31 cellular contexts compared by ENCODE assay signal in the genomic region with DNA sequence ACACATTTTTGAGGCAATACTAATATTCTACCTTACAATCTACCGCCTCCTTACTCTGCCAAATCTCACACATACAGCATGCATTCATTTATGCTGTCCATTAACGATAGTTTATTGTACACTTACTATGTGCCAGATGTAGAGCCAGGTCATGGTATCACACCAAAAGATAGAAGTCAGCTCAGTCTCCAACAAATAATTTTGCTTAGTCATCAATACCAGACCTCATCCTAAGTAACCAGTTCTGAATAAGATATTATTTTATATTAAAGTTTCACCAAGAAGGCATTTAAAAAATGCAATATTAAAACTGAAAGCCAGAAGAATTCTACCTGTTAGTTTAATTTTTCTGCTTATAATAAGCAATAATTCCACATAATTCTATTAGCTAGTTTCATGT.
"Had no signal": no experiment of that assay in that cellular context is flagged by ENCODE, and none has a peak within 500 bp of the region (broad histone marks: within the 10 kb centered on the region; RNA-seq: fewer than 3 reads in every experiment).

No MANE protein-coding gene starts in this region.

- H3K27me3 ChIP-seq: ovary, spleen, thyroid gland, tibial nerve, upper lobe of left lung, vagina had no signal

- H2AFZ ChIP-seq: parathyroid adenoma had no signal

- H3K4me1 Mint-ChIP-seq: naive thymus-derived CD8-positive, alpha-beta T cell; neural crest cell; stimulated activated effector memory CD8-positive, alpha-beta T cell treated with anti-CD3 and anti-CD28 coated beads, Interleukin-12 subunit alpha, Interleukin-12 subunit beta, amount 100 ng/mL, for 72 hours; stimulated activated naive B cell treated with anti-CD40 and anti-IgM and Interleukin-4, amounts not matched to agents 10 μg/mL and 1 μg/mL and 100 μg/mL, for 72 hours had no signal

- FAIRE-seq: urothelium cell line had no signal

- H3K27me3 Mint-ChIP-seq: progenitor cell of endocrine pancreas had no signal

- H3K9me3 Mint-ChIP-seq: naive thymus-derived CD8-positive, alpha-beta T cell; natural killer cell treated with Interleukin-12 subunit alpha and Interleukin-12 subunit beta and Interleukin-15 and Interleukin-18, amount 100 ng/mL, for 72 hours; nephron progenitor cell; neural crest cell; stimulated activated effector memory CD8-positive, alpha-beta T cell treated with anti-CD3 and anti-CD28 coated beads, Interleukin-12 subunit alpha, Interleukin-12 subunit beta, amount 100 ng/mL, for 72 hours; stimulated activated naive CD8-positive, alpha-beta T cell treated with anti-CD3 and anti-CD28 coated beads, Interleukin-15, Interleukin-2, amounts not matched to agents 100 ng/mL and 50 ng/mL, for 24 hours had no signal

- H3K4me3 Mint-ChIP-seq: naive thymus-derived CD8-positive, alpha-beta T cell; natural killer cell treated with Interleukin-12 subunit alpha and Interleukin-12 subunit beta and Interleukin-15 and Interleukin-18, amount 100 ng/mL, for 72 hours; nephron progenitor cell; neural crest cell; stimulated activated effector memory CD8-positive, alpha-beta T cell treated with anti-CD3 and anti-CD28 coated beads, Interleukin-12 subunit alpha, Interleukin-12 subunit beta, amount 100 ng/mL, for 72 hours; stimulated activated naive B cell treated with anti-CD40 and anti-IgM and Interleukin-4, amounts not matched to agents 10 μg/mL and 1 μg/mL and 100 μg/mL, for 72 hours; stimulated activated naive CD8-positive, alpha-beta T cell treated with anti-CD3 and anti-CD28 coated beads, Interleukin-15, Interleukin-2, amounts not matched to agents 100 ng/mL and 50 ng/mL, for 24 hours had no signal

- H3K9ac ChIP-seq: parathyroid adenoma had no signal

- H3K4me3 ChIP-seq: ovary, psoas muscle, skin epidermis, smooth muscle cell, spleen, stomach, thoracic aorta, thyroid gland, tibial nerve, upper lobe of left lung, vagina had no signal

- H3K4me2 ChIP-seq: smooth muscle cell had no signal

- H3K4me1 ChIP-seq: parathyroid adenoma, psoas muscle, spleen, stomach, thyroid gland, tibial nerve, upper lobe of left lung, vagina had no signal

- H3K36me3 ChIP-seq: ovary, spleen, stomach, thoracic aorta, thyroid gland, tibial nerve, upper lobe of left lung, vagina had no signal

- ATAC-seq: naive thymus-derived CD8-positive, alpha-beta T cell; natural killer cell treated with Interleukin-12 subunit alpha and Interleukin-12 subunit beta and Interleukin-15 and Interleukin-18, amount 100 ng/mL, for 72 hours; psoas muscle; right cardiac atrium; sciatic nerve; stimulated activated effector memory CD8-positive, alpha-beta T cell treated with anti-CD3 and anti-CD28 coated beads, Interleukin-12 subunit alpha, Interleukin-12 subunit beta, amount 100 ng/mL, for 72 hours; stimulated activated naive B cell treated with anti-CD40 and anti-IgM and Interleukin-4, amounts not matched to agents 10 μg/mL and 1 μg/mL and 100 μg/mL, for 72 hours had no signal

- DNase-seq: naive thymus-derived CD8-positive, alpha-beta T cell; nephron progenitor cell; occipital lobe; ovary; posterior cingulate gyrus; psoas muscle; right cardiac atrium; spleen; stimulated activated CD4-positive, alpha-beta T cell treated with anti-CD3 and anti-CD28 coated beads, Interleukin-12 subunit alpha, Interleukin-12 subunit beta, amount 100 ng/mL, for 4 hours; stimulated activated CD4-positive, alpha-beta T cell treated with anti-CD3 and anti-CD28 coated beads, Interleukin-2, amount 100 ng/mL, for 24 hours; stimulated activated CD4-positive, alpha-beta T cell treated with anti-CD3 and anti-CD28 coated beads, Interleukin-2, amount 100 ng/mL, for 48 hours; stimulated activated CD4-positive, alpha-beta T cell treated with anti-CD3 and anti-CD28 coated beads, Interleukin-4, amount 100 ng/mL, for 24 hours; stimulated activated naive B cell treated with anti-CD40 and anti-IgM and Interleukin-4, amounts not matched to agents 10 μg/mL and 1 μg/mL and 100 μg/mL, for 72 hours; stimulated activated naive CD4-positive, alpha-beta T cell treated with Interleukin-2 at 50 U/mL for 16 hours; stomach; thyroid gland; trophoblast cell; upper lobe of left lung had no signal

- H3K36me3 Mint-ChIP-seq: naive thymus-derived CD8-positive, alpha-beta T cell; natural killer cell treated with Interleukin-12 subunit alpha and Interleukin-12 subunit beta and Interleukin-15 and Interleukin-18, amount 100 ng/mL, for 72 hours; stimulated activated effector memory CD8-positive, alpha-beta T cell treated with anti-CD3 and anti-CD28 coated beads, Interleukin-12 subunit alpha, Interleukin-12 subunit beta, amount 100 ng/mL, for 72 hours; stimulated activated naive B cell treated with anti-CD40 and anti-IgM and Interleukin-4, amounts not matched to agents 10 μg/mL and 1 μg/mL and 100 μg/mL, for 72 hours had no signal

- H3K27ac ChIP-seq: ovary, parathyroid adenoma, psoas muscle, skin epidermis, spleen, stomach, thoracic aorta, thyroid gland, tibial nerve, upper lobe of left lung, vagina had no signal

- H3K27ac Mint-ChIP-seq: naive thymus-derived CD8-positive, alpha-beta T cell; natural killer cell treated with Interleukin-12 subunit alpha and Interleukin-12 subunit beta and Interleukin-15 and Interleukin-18, amount 100 ng/mL, for 72 hours; nephron progenitor cell; stimulated activated effector memory CD8-positive, alpha-beta T cell treated with anti-CD3 and anti-CD28 coated beads, Interleukin-12 subunit alpha, Interleukin-12 subunit beta, amount 100 ng/mL, for 72 hours; stimulated activated naive B cell treated with anti-CD40 and anti-IgM and Interleukin-4, amounts not matched to agents 10 μg/mL and 1 μg/mL and 100 μg/mL, for 72 hours; stimulated activated naive CD8-positive, alpha-beta T cell treated with anti-CD3 and anti-CD28 coated beads, Interleukin-15, Interleukin-2, amounts not matched to agents 100 ng/mL and 50 ng/mL, for 24 hours had no signal

- H3K79me2 ChIP-seq: parathyroid adenoma had no signal

- H3K9me3 ChIP-seq: ovary, psoas muscle, spleen, stomach, thoracic aorta, thyroid gland, tibial nerve, upper lobe of left lung, vagina had no signal
